In the genomic region with DNA sequence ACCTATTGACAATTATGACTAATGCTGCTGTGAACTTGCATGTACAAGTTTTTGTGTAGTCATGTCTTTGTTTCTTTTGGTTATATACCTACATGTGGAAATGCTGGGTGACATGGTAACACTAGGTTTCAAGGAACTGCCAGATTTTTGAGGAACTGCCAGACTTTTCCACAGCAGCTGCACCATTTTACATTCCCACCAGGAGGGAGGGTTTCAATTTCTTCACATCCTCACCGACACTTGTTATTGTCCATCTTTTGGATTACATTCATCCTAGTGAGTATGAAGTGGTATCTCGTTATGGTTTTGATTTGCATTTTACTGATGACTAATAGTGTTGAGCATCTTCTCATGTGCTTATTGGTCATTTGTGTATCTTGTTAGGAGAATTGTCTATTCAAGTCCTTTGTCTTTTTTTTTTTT, we compare ENCODE assay signal across 2 cellular contexts.
TF ChIP-seq lines count a peak whose summit lies in the region.

No MANE protein-coding gene starts in this region.

TF ChIP-seq in K562, 482 proteins besides CTCF, POLR2A, EP300 and RAD21:
- TF ChIP-seq BRCA1 (IDR thresholded peaks at IDR 0.05) (no peak), BRCA1 (CRISPR knock-in tag; IDR thresholded peaks at IDR 0.05) (no peak), GABPB1 (CRISPR knock-in tag; IDR thresholded peaks at IDR 0.05) (0 out of 2 replicates have a peak, but pooled peaks have one; percentile 3), MYC (IDR thresholded peaks at IDR 0.05; ENCODE audit: low read depth, low read length) (no peak), MYC (CRISPR knock-in tag; IDR thresholded peaks at IDR 0.05; ENCODE audit: borderline replicate concordance, low read depth) (no peak), SPI1 (IDR thresholded peaks at IDR 0.05; ENCODE audit: borderline replicate concordance, low read depth, low read length) (peak; percentile 58), MTA1 (IDR thresholded peaks at IDR 0.05; ENCODE audit: borderline replicate concordance) (no peak)

TF ChIP-seq in GM12891, 5 proteins besides CTCF, POLR2A, EP300 and RAD21:
- no peak for TF ChIP-seq TAF1 (IDR thresholded peaks at IDR 0.05; ENCODE audit: low read depth, low read length)
